ENCODE assay signal across 1 cellular context in the genomic region with DNA sequence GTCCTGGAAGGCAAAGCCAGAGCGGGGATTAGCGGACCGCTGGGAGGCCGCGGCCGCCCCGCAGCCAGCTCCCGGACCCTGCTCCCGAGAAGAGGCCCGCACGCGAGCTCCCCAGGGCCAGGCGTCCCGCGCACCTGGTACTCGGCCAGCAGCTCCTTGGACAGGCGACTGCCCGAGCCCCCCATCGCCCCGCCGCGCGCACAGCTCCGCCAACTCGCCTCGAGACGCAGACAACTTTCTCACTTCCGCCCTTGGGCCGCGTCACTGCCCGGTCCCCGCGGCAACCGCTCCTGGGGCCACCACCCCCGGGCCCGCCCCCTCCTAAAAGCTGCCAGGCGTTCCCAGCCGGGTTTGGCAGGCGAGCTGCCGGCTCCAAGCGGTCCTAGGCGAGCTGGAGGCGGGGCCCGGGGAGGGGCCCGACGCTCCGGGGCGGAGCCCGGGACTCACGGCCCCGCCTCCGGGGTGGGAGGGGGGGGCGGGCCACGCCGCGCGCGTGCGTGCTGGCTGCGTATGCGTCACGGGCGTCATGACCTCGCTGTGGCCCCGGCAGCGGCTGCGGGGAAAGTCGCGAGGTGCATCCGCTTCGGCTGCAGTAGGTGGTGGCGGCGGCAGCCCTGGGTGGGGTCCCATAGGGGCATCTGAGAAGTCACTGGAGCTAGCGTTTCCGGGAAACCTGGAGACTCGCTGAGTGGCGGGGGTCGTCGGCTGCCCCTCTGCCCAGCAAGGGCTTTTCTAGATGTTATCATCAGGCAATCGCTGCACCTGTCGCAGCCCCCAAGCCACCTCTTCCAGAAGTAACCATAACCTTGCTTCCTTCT.
TF ChIP-seq lines count a peak whose summit lies in the region.

Gene CIB1 (minus strand): TSS at position 241 of the 818 bp plus-strand sequence. CDS start 56 bp downstream, at position 185.
Gene GDPGP1 (plus strand): TSS at position 509 of the 818 bp plus-strand sequence. CDS start 6,700 bp downstream, outside the sequence.

TF ChIP-seq in HepG2, 621 proteins besides CTCF, POLR2A, EP300 and RAD21 (continued from another document and continues in another):
- 0 out of 2 replicates have a peak, but pooled peaks have one; percentile 60 for TF ChIP-seq ZNF816 (CRISPR knock-in tag; IDR thresholded peaks at IDR 0.05; ENCODE audit: borderline replicate concordance)
- TF ChIP-seq, protein P1, sequence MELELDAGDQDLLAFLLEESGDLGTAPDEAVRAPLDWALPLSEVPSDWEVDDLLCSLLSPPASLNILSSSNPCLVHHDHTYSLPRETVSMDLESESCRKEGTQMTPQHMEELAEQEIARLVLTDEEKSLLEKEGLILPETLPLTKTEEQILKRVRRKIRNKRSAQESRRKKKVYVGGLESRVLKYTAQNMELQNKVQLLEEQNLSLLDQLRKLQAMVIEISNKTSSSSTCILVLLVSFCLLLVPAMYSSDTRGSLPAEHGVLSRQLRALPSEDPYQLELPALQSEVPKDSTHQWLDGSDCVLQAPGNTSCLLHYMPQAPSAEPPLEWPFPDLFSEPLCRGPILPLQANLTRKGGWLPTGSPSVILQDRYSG (CRISPR knock-in tag; IDR thresholded peaks at IDR 0.05), result no peak; the same call in 1 of the 2 replicates
- TF ChIP-seq KLF12 (CRISPR knock-in tag; IDR thresholded peaks at IDR 0.05; ENCODE audit: borderline replicate concordance), result 0 out of 2 replicates have a peak, but pooled peaks have one; percentile 61
- TF ChIP-seq ZNF768 (CRISPR knock-in tag; IDR thresholded peaks at IDR 0.05), result no peak
- TF ChIP-seq ISX (CRISPR knock-in tag; conservative IDR thresholded peaks at IDR 0.05), result no peak
- TF ChIP-seq HBP1 (CRISPR knock-in tag; IDR thresholded peaks at IDR 0.05; ENCODE audit: low read depth), result peak; percentile 16; the same call in 1 of the 2 replicates
- 0 out of 2 replicates have a peak, but pooled peaks have one; percentile 31 for TF ChIP-seq ZSCAN29 (CRISPR knock-in tag; conservative IDR thresholded peaks at IDR 0.05)
- TF ChIP-seq ZNF574 (CRISPR knock-in tag; IDR thresholded peaks at IDR 0.05), result peak; percentile 40; the same call in 1 of the 2 replicates
- TF ChIP-seq ZNF614 (CRISPR knock-in tag; IDR thresholded peaks at IDR 0.05; ENCODE audit: borderline replicate concordance), result 0 out of 2 replicates have a peak, but pooled peaks have one; percentile 8
- TF ChIP-seq ZFY (CRISPR knock-in tag; IDR thresholded peaks at IDR 0.05), result peak; percentile 77
- TF ChIP-seq, protein P2, sequence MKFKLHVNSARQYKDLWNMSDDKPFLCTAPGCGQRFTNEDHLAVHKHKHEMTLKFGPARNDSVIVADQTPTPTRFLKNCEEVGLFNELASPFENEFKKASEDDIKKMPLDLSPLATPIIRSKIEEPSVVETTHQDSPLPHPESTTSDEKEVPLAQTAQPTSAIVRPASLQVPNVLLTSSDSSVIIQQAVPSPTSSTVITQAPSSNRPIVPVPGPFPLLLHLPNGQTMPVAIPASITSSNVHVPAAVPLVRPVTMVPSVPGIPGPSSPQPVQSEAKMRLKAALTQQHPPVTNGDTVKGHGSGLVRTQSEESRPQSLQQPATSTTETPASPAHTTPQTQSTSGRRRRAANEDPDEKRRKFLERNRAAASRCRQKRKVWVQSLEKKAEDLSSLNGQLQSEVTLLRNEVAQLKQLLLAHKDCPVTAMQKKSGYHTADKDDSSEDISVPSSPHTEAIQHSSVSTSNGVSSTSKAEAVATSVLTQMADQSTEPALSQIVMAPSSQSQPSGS (CRISPR knock-in tag; IDR thresholded peaks at IDR 0.05), result 0 out of 2 replicates have a peak, but pooled peaks have one; percentile 3
- no peak for TF ChIP-seq ZNF879 (CRISPR knock-in tag; IDR thresholded peaks at IDR 0.05)
- TF ChIP-seq YEATS4 (CRISPR knock-in tag; IDR thresholded peaks at IDR 0.05; ENCODE audit: borderline replicate concordance), result peak; percentile 53; the same call in 1 of the 2 replicates
- TF ChIP-seq ZNF232 (CRISPR knock-in tag; IDR thresholded peaks at IDR 0.05; ENCODE audit: borderline replicate concordance), result 0 out of 2 replicates have a peak, but pooled peaks have one; percentile 9
- peak; percentile 4; the same call in 1 of the 2 replicates for TF ChIP-seq ZNF709 (CRISPR knock-in tag; IDR thresholded peaks at IDR 0.05)
- TF ChIP-seq IRX3 (CRISPR knock-in tag; IDR thresholded peaks at IDR 0.05; ENCODE audit: borderline replicate concordance, low read depth), result no peak
- TF ChIP-seq ZNF547 (CRISPR knock-in tag; IDR thresholded peaks at IDR 0.05), result no peak
- TF ChIP-seq ZBTB2 (CRISPR knock-in tag; IDR thresholded peaks at IDR 0.05; ENCODE audit: low read depth), result no peak
- TF ChIP-seq, protein P3, sequence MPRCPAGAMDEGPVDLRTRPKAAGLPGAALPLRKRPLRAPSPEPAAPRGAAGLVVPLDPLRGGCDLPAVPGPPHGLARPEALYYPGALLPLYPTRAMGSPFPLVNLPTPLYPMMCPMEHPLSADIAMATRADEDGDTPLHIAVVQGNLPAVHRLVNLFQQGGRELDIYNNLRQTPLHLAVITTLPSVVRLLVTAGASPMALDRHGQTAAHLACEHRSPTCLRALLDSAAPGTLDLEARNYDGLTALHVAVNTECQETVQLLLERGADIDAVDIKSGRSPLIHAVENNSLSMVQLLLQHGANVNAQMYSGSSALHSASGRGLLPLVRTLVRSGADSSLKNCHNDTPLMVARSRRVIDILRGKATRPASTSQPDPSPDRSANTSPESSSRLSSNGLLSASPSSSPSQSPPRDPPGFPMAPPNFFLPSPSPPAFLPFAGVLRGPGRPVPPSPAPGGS (CRISPR knock-in tag; IDR thresholded peaks at IDR 0.05), result 0 out of 2 replicates have a peak, but pooled peaks have one; percentile 42
- TF ChIP-seq, protein P4, sequence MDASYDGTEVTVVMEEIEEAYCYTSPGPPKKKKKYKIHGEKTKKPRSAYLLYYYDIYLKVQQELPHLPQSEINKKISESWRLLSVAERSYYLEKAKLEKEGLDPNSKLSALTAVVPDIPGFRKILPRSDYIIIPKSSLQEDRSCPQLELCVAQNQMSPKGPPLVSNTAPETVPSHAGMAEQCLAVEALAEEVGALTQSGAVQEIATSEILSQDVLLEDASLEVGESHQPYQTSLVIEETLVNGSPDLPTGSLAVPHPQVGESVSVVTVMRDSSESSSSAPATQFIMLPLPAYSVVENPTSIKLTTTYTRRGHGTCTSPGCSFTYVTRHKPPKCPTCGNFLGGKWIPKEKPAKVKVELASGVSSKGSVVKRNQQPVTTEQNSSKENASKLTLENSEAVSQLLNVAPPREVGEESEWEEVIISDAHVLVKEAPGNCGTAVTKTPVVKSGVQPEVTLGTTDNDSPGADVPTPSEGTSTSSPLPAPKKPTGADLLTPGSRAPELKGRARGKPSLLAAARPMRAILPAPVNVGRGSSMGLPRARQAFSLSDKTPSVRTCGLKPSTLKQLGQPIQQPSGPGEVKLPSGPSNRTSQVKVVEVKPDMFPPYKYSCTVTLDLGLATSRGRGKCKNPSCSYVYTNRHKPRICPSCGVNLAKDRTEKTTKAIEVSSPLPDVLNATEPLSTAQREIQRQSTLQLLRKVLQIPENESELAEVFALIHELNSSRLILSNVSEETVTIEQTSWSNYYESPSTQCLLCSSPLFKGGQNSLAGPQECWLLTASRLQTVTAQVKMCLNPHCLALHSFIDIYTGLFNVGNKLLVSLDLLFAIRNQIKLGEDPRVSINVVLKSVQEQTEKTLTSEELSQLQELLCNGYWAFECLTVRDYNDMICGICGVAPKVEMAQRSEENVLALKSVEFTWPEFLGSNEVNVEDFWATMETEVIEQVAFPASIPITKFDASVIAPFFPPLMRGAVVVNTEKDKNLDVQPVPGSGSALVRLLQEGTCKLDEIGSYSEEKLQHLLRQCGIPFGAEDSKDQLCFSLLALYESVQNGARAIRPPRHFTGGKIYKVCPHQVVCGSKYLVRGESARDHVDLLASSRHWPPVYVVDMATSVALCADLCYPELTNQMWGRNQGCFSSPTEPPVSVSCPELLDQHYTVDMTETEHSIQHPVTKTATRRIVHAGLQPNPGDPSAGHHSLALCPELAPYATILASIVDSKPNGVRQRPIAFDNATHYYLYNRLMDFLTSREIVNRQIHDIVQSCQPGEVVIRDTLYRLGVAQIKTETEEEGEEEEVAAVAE (CRISPR knock-in tag; IDR thresholded peaks at IDR 0.05; ENCODE audit: borderline replicate concordance), result no peak
- TF ChIP-seq ZNF766 (CRISPR knock-in tag; IDR thresholded peaks at IDR 0.05; ENCODE audit: borderline replicate concordance), result no peak
- no peak for TF ChIP-seq MED1 (CRISPR knock-in tag; IDR thresholded peaks at IDR 0.05)
- no peak for TF ChIP-seq ZNF567 (CRISPR knock-in tag; IDR thresholded peaks at IDR 0.05; ENCODE audit: borderline replicate concordance)
- TF ChIP-seq JUNB (CRISPR knock-in tag; IDR thresholded peaks at IDR 0.05; ENCODE audit: borderline replicate concordance), result no peak
- peak; percentile 49; the same call in 1 of the 2 replicates for TF ChIP-seq ZNF543 (CRISPR knock-in tag; IDR thresholded peaks at IDR 0.05)
- TF ChIP-seq, protein P5, sequence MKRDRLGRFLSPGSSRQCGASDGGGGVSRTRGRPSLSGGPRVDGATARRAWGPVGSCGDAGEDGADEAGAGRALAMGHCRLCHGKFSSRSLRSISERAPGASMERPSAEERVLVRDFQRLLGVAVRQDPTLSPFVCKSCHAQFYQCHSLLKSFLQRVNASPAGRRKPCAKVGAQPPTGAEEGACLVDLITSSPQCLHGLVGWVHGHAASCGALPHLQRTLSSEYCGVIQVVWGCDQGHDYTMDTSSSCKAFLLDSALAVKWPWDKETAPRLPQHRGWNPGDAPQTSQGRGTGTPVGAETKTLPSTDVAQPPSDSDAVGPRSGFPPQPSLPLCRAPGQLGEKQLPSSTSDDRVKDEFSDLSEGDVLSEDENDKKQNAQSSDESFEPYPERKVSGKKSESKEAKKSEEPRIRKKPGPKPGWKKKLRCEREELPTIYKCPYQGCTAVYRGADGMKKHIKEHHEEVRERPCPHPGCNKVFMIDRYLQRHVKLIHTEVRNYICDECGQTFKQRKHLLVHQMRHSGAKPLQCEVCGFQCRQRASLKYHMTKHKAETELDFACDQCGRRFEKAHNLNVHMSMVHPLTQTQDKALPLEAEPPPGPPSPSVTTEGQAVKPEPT (CRISPR knock-in tag; IDR thresholded peaks at IDR 0.05; ENCODE audit: low read depth), result no peak
- TF ChIP-seq, protein P6, sequence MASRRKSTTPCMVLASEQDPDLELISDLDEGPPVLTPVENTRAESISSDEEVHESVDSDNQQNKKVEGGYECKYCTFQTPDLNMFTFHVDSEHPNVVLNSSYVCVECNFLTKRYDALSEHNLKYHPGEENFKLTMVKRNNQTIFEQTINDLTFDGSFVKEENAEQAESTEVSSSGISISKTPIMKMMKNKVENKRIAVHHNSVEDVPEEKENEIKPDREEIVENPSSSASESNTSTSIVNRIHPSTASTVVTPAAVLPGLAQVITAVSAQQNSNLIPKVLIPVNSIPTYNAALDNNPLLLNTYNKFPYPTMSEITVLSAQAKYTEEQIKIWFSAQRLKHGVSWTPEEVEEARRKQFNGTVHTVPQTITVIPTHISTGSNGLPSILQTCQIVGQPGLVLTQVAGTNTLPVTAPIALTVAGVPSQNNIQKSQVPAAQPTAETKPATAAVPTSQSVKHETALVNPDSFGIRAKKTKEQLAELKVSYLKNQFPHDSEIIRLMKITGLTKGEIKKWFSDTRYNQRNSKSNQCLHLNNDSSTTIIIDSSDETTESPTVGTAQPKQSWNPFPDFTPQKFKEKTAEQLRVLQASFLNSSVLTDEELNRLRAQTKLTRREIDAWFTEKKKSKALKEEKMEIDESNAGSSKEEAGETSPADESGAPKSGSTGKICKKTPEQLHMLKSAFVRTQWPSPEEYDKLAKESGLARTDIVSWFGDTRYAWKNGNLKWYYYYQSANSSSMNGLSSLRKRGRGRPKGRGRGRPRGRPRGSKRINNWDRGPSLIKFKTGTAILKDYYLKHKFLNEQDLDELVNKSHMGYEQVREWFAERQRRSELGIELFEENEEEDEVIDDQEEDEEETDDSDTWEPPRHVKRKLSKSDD (CRISPR knock-in tag; IDR thresholded peaks at IDR 0.05; ENCODE audit: low read depth), result 0 out of 2 replicates have a peak, but pooled peaks have one; percentile 9
- peak; percentile 76 for TF ChIP-seq PHF8 (CRISPR knock-in tag; IDR thresholded peaks at IDR 0.05)
- peak; percentile 69 for TF ChIP-seq RXRA (CRISPR knock-in tag; IDR thresholded peaks at IDR 0.05)
- TF ChIP-seq ZNF746 (CRISPR knock-in tag; IDR thresholded peaks at IDR 0.05), result peak; percentile 19; the same call in 1 of the 2 replicates
